ENCODE assay signal across 1 cellular context in genomic region chr11:128515086-128515485, GRCh38.
TF ChIP-seq lines count a peak whose summit lies in the region.

No MANE protein-coding gene starts in this region.

TF ChIP-seq in SK-N-SH, 30 proteins besides CTCF, POLR2A, EP300 and RAD21 (continued from another document):
- no peak for TF ChIP-seq YY1 (IDR thresholded peaks at IDR 0.05; ENCODE audit: low read depth)
- no peak for TF ChIP-seq TAF1 (IDR thresholded peaks at IDR 0.05; ENCODE audit: borderline replicate concordance, low read depth, low read length)
- no peak for TF ChIP-seq SIN3A (IDR thresholded peaks at IDR 0.05; ENCODE audit: borderline replicate concordance, low read depth, low read length)
